In genomic region chr2:215775106-215775505, GRCh38 we compare ENCODE assay signal across 22 cellular contexts.
"Had no signal": no experiment of that assay in that cellular context is flagged by ENCODE, and none has a peak within 500 bp of the region (broad histone marks: within the 10 kb centered on the region; RNA-seq: fewer than 3 reads in every experiment).

No MANE protein-coding gene starts in this region.

- H3K36me3 Mint-ChIP-seq: activated naive CD8-positive, alpha-beta T cell treated with anti-CD3 and anti-CD28 coated beads, Interleukin-2, amount 10 ng/mL, durations not matched to agents 7 days and 5 days; brain; immature natural killer cell; naive thymus-derived CD8-positive, alpha-beta T cell; WTC11 had no signal

- H3K9me3 ChIP-seq: mucosa of descending colon, pancreas, sigmoid colon, tibial nerve had no signal

- H3K27me3 ChIP-seq: pancreas, sigmoid colon, tibial nerve had no signal

- H3K4me3 Mint-ChIP-seq: activated CD4-positive, alpha-beta T cell treated with anti-CD3 and anti-CD28 coated beads for 36 hours; activated naive CD8-positive, alpha-beta T cell treated with anti-CD3 and anti-CD28 coated beads, Interleukin-2, amount 10 ng/mL, durations not matched to agents 7 days and 5 days; activated T-helper 17 cell treated with anti-CD3 and anti-CD28 coated beads, Interleukin-2, amount 50 U/mL, for 72 hours; brain; immature natural killer cell; naive thymus-derived CD8-positive, alpha-beta T cell; T-helper 2 cell treated with Interferon-gamma antibody and Interleukin-4, amounts not matched to agents 5 μg/mL and 100 μg/mL, for 36 hours; WTC11 had no signal

- H3K27ac Mint-ChIP-seq: activated CD4-positive, alpha-beta T cell treated with anti-CD3 and anti-CD28 coated beads for 36 hours; activated naive CD8-positive, alpha-beta T cell treated with anti-CD3 and anti-CD28 coated beads, Interleukin-2, amount 10 ng/mL, durations not matched to agents 7 days and 5 days; activated T-helper 17 cell treated with anti-CD3 and anti-CD28 coated beads, Interleukin-2, amount 50 U/mL, for 72 hours; brain; immature natural killer cell; T-helper 2 cell treated with Interferon-gamma antibody and Interleukin-4, amounts not matched to agents 5 μg/mL and 100 μg/mL, for 36 hours; WTC11 had no signal

- H3K27ac ChIP-seq: coronary artery, pancreas, tibial nerve had no signal

- H3K9me3 Mint-ChIP-seq: activated naive CD8-positive, alpha-beta T cell treated with anti-CD3 and anti-CD28 coated beads, Interleukin-2, amount 10 ng/mL, durations not matched to agents 7 days and 5 days; naive thymus-derived CD8-positive, alpha-beta T cell; T-helper 2 cell treated with Interferon-gamma antibody and Interleukin-4, amounts not matched to agents 5 μg/mL and 100 μg/mL, for 36 hours had no signal

- ATAC-seq: activated CD4-positive, alpha-beta T cell treated with anti-CD3 and anti-CD28 coated beads for 36 hours; activated T-helper 17 cell treated with anti-CD3 and anti-CD28 coated beads, Interleukin-2, amount 50 U/mL, for 72 hours; left ventricle myocardium superior; mucosa of descending colon; naive thymus-derived CD8-positive, alpha-beta T cell; pancreas; WTC11 had no signal

- H3K27me3 Mint-ChIP-seq: brain had no signal

- H3K4me3 ChIP-seq: coronary artery, mucosa of descending colon, pancreas, sigmoid colon, tibial nerve had no signal

- H3K4me1 ChIP-seq: pancreas had no signal

- DNase-seq: activated CD4-positive, alpha-beta T cell treated with anti-CD3 and anti-CD28 coated beads for 36 hours; activated CD4-positive, alpha-beta T cell treated with anti-CD3 and anti-CD28 coated beads, Interleukin-2, amount 50 U/mL, for 48 hours; activated naive CD4-positive, alpha-beta T cell treated with Interleukin-2 at 50 U/mL for 16 hours; activated naive CD8-positive, alpha-beta T cell treated with anti-CD3 and anti-CD28 coated beads, Interleukin-2, amount 10 ng/mL, durations not matched to agents 7 days and 5 days; activated T-cell treated with anti-CD3 and anti-CD28 coated beads for 4 hours; anterior cingulate cortex; central memory CD4-positive, alpha-beta T cell; erythroblast; immature natural killer cell; left ventricle myocardium superior; mucosa of descending colon; naive thymus-derived CD8-positive, alpha-beta T cell; pancreas; sigmoid colon; stimulated activated CD4-positive, alpha-beta T cell treated with anti-CD3 and anti-CD28 coated beads, Interleukin-2, amount 100 ng/mL, for 24 hours; stimulated activated naive CD4-positive, alpha-beta T cell treated with Interleukin-2 at 50 U/mL for 16 hours had no signal

- H3K4me1 Mint-ChIP-seq: activated CD4-positive, alpha-beta T cell treated with anti-CD3 and anti-CD28 coated beads for 36 hours; activated naive CD8-positive, alpha-beta T cell treated with anti-CD3 and anti-CD28 coated beads, Interleukin-2, amount 10 ng/mL, durations not matched to agents 7 days and 5 days; immature natural killer cell; naive thymus-derived CD8-positive, alpha-beta T cell had no signal

- H3K36me3 ChIP-seq: pancreas, sigmoid colon, tibial nerve had no signal
